16 cellular contexts compared by ENCODE assay signal in genomic region chr6:51711876-51712275, GRCh38.
DNase-seq lines count a peak whose midpoint lies in the region; ATAC-seq lines count a peak whose summit lies in the region.
"Had no signal": no experiment of that assay in that cellular context is flagged by ENCODE, and none has a peak within 500 bp of the region (broad histone marks: within the 10 kb centered on the region; RNA-seq: fewer than 3 reads in every experiment).

No MANE protein-coding gene starts in this region.

- H3K9me3 ChIP-seq in BLaER1 (no peaks in the 10 kb centered on the region), SK-N-MC (ENCODE audit: low read depth, low read length) (no peaks in the 10 kb centered on the region)
- H3K9me3 ChIP-seq in BLaER1 treated with 17β-estradiol and CSF1 and Interleukin-3, amounts not matched to agents 10 nM and 100 nM (replicated peaks in 1 of 11) = no peaks in the 10 kb centered on the region; a peak in 1 of 22 replicates
- H3K9me3 ChIP-seq: BE2C had no signal

- H4K20me1 ChIP-seq in BLaER1 = no peaks in the 10 kb centered on the region
- no peaks in the 10 kb centered on the region for H4K20me1 ChIP-seq in BLaER1 treated with 17β-estradiol and CSF1 and Interleukin-3, amounts not matched to agents 10 nM and 100 nM

- peak; percentile 39 for ATAC-seq in left lobe of liver
- ATAC-seq in GM18520 (IDR thresholded peaks at IDR 0.05; ENCODE audit: unreplicated experiment) = no peak
- ATAC-seq in HG03175 (IDR thresholded peaks at IDR 0.05; ENCODE audit: unreplicated experiment) = no peak
- no peak for ATAC-seq in HG03469 (IDR thresholded peaks at IDR 0.05; ENCODE audit: unreplicated experiment)

- H3K4me1 ChIP-seq in BLaER1 = peaks cover 22% of the 10 kb centered on the region
- H3K4me1 ChIP-seq in BLaER1 treated with 17β-estradiol and CSF1 and Interleukin-3, amounts not matched to agents 10 nM and 100 nM = peaks cover 19 to 49% (median 34%) of the 10 kb centered on the region in 10 experiments
- H3K4me1 ChIP-seq: BE2C had no signal

- no peaks in the 10 kb centered on the region for H3K27me3 ChIP-seq in BLaER1
- H3K27me3 ChIP-seq in BLaER1 treated with 17β-estradiol and CSF1 and Interleukin-3, amounts not matched to agents 10 nM and 100 nM = no peaks in the 10 kb centered on the region
- H3K27me3 ChIP-seq: BE2C had no signal

- H3K27ac ChIP-seq in BLaER1 = peak overlapping the region; percentile 61; the same call in 1 of the 2 replicates
- peak overlapping the region in 9 of 11 experiments; percentile 52 to 90 (median 85); a peak in 18 of 22 replicates for H3K27ac ChIP-seq in BLaER1 treated with 17β-estradiol and CSF1 and Interleukin-3, amounts not matched to agents 10 nM and 100 nM
- peak overlapping the region; percentile 46 for H3K27ac ChIP-seq in SK-N-MC
- H3K27ac ChIP-seq: HL-60 had no signal

- H3K9ac ChIP-seq in BLaER1 (no peak overlapping the region), SK-N-MC (ENCODE audit: insufficient read length) (no peak overlapping the region)
- peak overlapping the region in 8 of 11 experiments; percentile 1 to 72 (median 60); a peak in 14 of 22 replicates for H3K9ac ChIP-seq in BLaER1 treated with 17β-estradiol and CSF1 and Interleukin-3, amounts not matched to agents 10 nM and 100 nM

- H3K36me3 ChIP-seq in BLaER1 = no peaks in the 10 kb centered on the region
- H3K36me3 ChIP-seq in BLaER1 treated with 17β-estradiol and CSF1 and Interleukin-3, amounts not matched to agents 10 nM and 100 nM = no peaks in the 10 kb centered on the region
- H3K36me3 ChIP-seq in SK-N-MC (ENCODE audit: insufficient read depth, low read length) = no peaks in the 10 kb centered on the region
- H3K36me3 ChIP-seq: BE2C had no signal

- no peak overlapping the region for H3K4me3 ChIP-seq in BLaER1
- no peak overlapping the region for H3K4me3 ChIP-seq in BLaER1 treated with 17β-estradiol and CSF1 and Interleukin-3, amounts not matched to agents 10 nM and 100 nM
- H3K4me3 ChIP-seq in SK-N-MC = no peak overlapping the region

- DNase-seq in SK-N-MC (ENCODE audit: low read depth, low spot score) (no peak), left lobe of liver (ENCODE audit: low spot score) (no peak), OCI-M1 (lab: John Stamatoyannopoulos, UW) (no peak)
- DNase-seq: ACHN; BE2C; CD4-positive, alpha-beta memory T cell; DMS153; DMS79; GF-D8; H9 had no signal

- peak overlapping the region; percentile 74 for H3K4me2 ChIP-seq in BLaER1
- peak overlapping the region; percentile 34 to 85 (median 76); a peak in 21 of 22 replicates for H3K4me2 ChIP-seq in BLaER1 treated with 17β-estradiol and CSF1 and Interleukin-3, amounts not matched to agents 10 nM and 100 nM

Comparison
In these comparisons a context has a peak if more than half of its experiments do, and no peak if none do; other contexts are left out.
1. H3K9ac ChIP-seq: peak in BLaER1 treated with 17β-estradiol and CSF1 and Interleukin-3, amounts not matched to agents 10 nM and 100 nM (8 of 11); none in BLaER1 (single experiment) and SK-N-MC (single experiment).
2. Peak in every context shown above with its lines, with median percentiles within 50 percentile points of each other: H3K27ac ChIP-seq.